ENCODE assay signal across 8 cellular contexts in genomic region chr4:104967034-104967401, GRCh38.
DNase-seq lines count a peak whose midpoint lies in the region; ATAC-seq and TF ChIP-seq lines count a peak whose summit lies in the region.

No MANE protein-coding gene starts in this region.

- H3K27ac ChIP-seq in CD4-positive, CD25-positive, alpha-beta regulatory T cell (ENCODE audit: insufficient read depth, low read length, poor library complexity, severe bottlenecking): no peak overlapping the region
- H3K27ac ChIP-seq in Karpas-422 (ENCODE audit: low read length) (no peak overlapping the region), gastroesophageal sphincter (no peak overlapping the region)

- peak overlapping the region; percentile 37 to 84 (median 70) for H3K4me3 Mint-ChIP-seq in CD4-positive, CD25-positive, alpha-beta regulatory T cell
- H3K4me3 Mint-ChIP-seq in activated naive CD8-positive, alpha-beta T cell treated with anti-CD3 and anti-CD28 coated beads for 36 hours: peak overlapping the region; percentile 49
- H3K4me3 Mint-ChIP-seq in stimulated activated naive CD8-positive, alpha-beta T cell treated with anti-CD3 and anti-CD28 coated beads, Interleukin-15, amount 100 ng/mL, for 72 hours: peak overlapping the region; percentile 77 to 83

- DNase-seq in CD4-positive, CD25-positive, alpha-beta regulatory T cell: peak in 1 of 3 donors; percentile 33
- DNase-seq in activated naive CD8-positive, alpha-beta T cell treated with anti-CD3 and anti-CD28 coated beads for 36 hours: peak; percentile 2
- DNase-seq in stimulated activated naive CD8-positive, alpha-beta T cell treated with anti-CD3 and anti-CD28 coated beads, Interleukin-15, amount 100 ng/mL, for 72 hours: peak; percentile 10 to 45
- no peak for DNase-seq in hypothalamus (lab: John Stamatoyannopoulos, UW)
- no peak for DNase-seq in Karpas-422

- peaks cover 4% of the 10 kb centered on the region for H3K4me1 ChIP-seq in CD4-positive, CD25-positive, alpha-beta regulatory T cell (ENCODE audit: control insufficient read depth, insufficient read depth, low read length, poor library complexity, severe bottlenecking)
- peaks cover 10% of the 10 kb centered on the region for H3K4me1 ChIP-seq in Karpas-422 (ENCODE audit: low read length)
- H3K4me1 ChIP-seq in gastroesophageal sphincter: no peaks in the 10 kb centered on the region

- H3K79me2 ChIP-seq in Karpas-422 (ENCODE audit: low read length): no peaks in the 10 kb centered on the region

- H3K4me2 ChIP-seq in Karpas-422 (ENCODE audit: low read depth, low read length, poor library complexity, severe bottlenecking): no peak overlapping the region

- no peaks in the 10 kb centered on the region for H3K9me2 ChIP-seq in Karpas-422 (replicated peaks; ENCODE audit: insufficient read depth, low read length)

- H3K9ac ChIP-seq in Karpas-422 (ENCODE audit: low read length): no peak overlapping the region

- no peak for TF ChIP-seq EP300 in gastroesophageal sphincter (IDR thresholded peaks at IDR 0.05)

- H3K36me3 ChIP-seq in CD4-positive, CD25-positive, alpha-beta regulatory T cell (ENCODE audit: control insufficient read depth, insufficient read depth, low read length): no peaks in the 10 kb centered on the region
- no peaks in the 10 kb centered on the region for H3K36me3 ChIP-seq in Karpas-422 (ENCODE audit: insufficient read depth, low read length)
- no peaks in the 10 kb centered on the region for H3K36me3 ChIP-seq in gastroesophageal sphincter

- no peaks in the 10 kb centered on the region for H3K27me3 Mint-ChIP-seq in CD4-positive, CD25-positive, alpha-beta regulatory T cell
- H3K27me3 Mint-ChIP-seq in activated naive CD8-positive, alpha-beta T cell treated with anti-CD3 and anti-CD28 coated beads for 36 hours: peaks cover 4% of the 10 kb centered on the region
- no peaks in the 10 kb centered on the region for H3K27me3 Mint-ChIP-seq in stimulated activated naive CD8-positive, alpha-beta T cell treated with anti-CD3 and anti-CD28 coated beads, Interleukin-15, amount 100 ng/mL, for 72 hours

- H3K4me3 ChIP-seq in CD4-positive, CD25-positive, alpha-beta regulatory T cell (ENCODE audit: low read depth, low read length): peak overlapping the region; percentile 58
- H3K4me3 ChIP-seq in Karpas-422 (ENCODE audit: low read length) (no peak overlapping the region), gastroesophageal sphincter (no peak overlapping the region)

- peaks cover 8 to 14% (median 12%) of the 10 kb centered on the region in 4 donors for H3K4me1 Mint-ChIP-seq in CD4-positive, CD25-positive, alpha-beta regulatory T cell
- H3K4me1 Mint-ChIP-seq in activated naive CD8-positive, alpha-beta T cell treated with anti-CD3 and anti-CD28 coated beads for 36 hours: peaks cover 19% of the 10 kb centered on the region
- H3K4me1 Mint-ChIP-seq in stimulated activated naive CD8-positive, alpha-beta T cell treated with anti-CD3 and anti-CD28 coated beads, Interleukin-15, amount 100 ng/mL, for 72 hours: peaks cover 29% of the 10 kb centered on the region

- H3K27ac Mint-ChIP-seq in CD4-positive, CD25-positive, alpha-beta regulatory T cell: peak overlapping the region; percentile 36 to 94 (median 76)
- H3K27ac Mint-ChIP-seq in activated naive CD8-positive, alpha-beta T cell treated with anti-CD3 and anti-CD28 coated beads for 36 hours: peak overlapping the region; percentile 86
- H3K27ac Mint-ChIP-seq in stimulated activated naive CD8-positive, alpha-beta T cell treated with anti-CD3 and anti-CD28 coated beads, Interleukin-15, amount 100 ng/mL, for 72 hours: peak overlapping the region; percentile 85 to 87

- H3K9me3 Mint-ChIP-seq in CD4-positive, CD25-positive, alpha-beta regulatory T cell: peaks cover 0 to 7% (median 4%) of the 10 kb centered on the region in 7 donors
- H3K9me3 Mint-ChIP-seq in activated naive CD8-positive, alpha-beta T cell treated with anti-CD3 and anti-CD28 coated beads for 36 hours: peaks cover 11% of the 10 kb centered on the region
- peaks cover 7 to 8% of the 10 kb centered on the region in 2 donors for H3K9me3 Mint-ChIP-seq in stimulated activated naive CD8-positive, alpha-beta T cell treated with anti-CD3 and anti-CD28 coated beads, Interleukin-15, amount 100 ng/mL, for 72 hours

- H4K20me1 ChIP-seq in Karpas-422 (ENCODE audit: insufficient read depth, low read depth, low read length): no peaks in the 10 kb centered on the region

- no peaks in the 10 kb centered on the region for H3K36me3 Mint-ChIP-seq in CD4-positive, CD25-positive, alpha-beta regulatory T cell
- peaks cover 10% of the 10 kb centered on the region for H3K36me3 Mint-ChIP-seq in activated naive CD8-positive, alpha-beta T cell treated with anti-CD3 and anti-CD28 coated beads for 36 hours

- 41 to 53% methylated on average over 3 of the region's 3 CpGs for WGBS in gastroesophageal sphincter (ENCODE audit: low coverage in 1 of 2), 2 donors

- H3K9me3 ChIP-seq in CD4-positive, CD25-positive, alpha-beta regulatory T cell (ENCODE audit: control insufficient read depth in 2 of 2, low read length in 2 of 2): no peaks in the 10 kb centered on the region
- H3K9me3 ChIP-seq in Karpas-422 (ENCODE audit: low read length): no peaks in the 10 kb centered on the region
- H3K9me3 ChIP-seq in gastroesophageal sphincter: no peaks in the 10 kb centered on the region

- peaks cover 2% of the 10 kb centered on the region for H3K27me3 ChIP-seq in CD4-positive, CD25-positive, alpha-beta regulatory T cell (ENCODE audit: control insufficient read depth, insufficient read depth, low read length)
- H3K27me3 ChIP-seq in Karpas-422 (ENCODE audit: low read length) (no peaks in the 10 kb centered on the region; the same call in 1 of the 2 replicates), gastroesophageal sphincter (no peaks in the 10 kb centered on the region)

- H2AFZ ChIP-seq in Karpas-422 (ENCODE audit: low read length): no peak overlapping the region

- no peak for ATAC-seq in CD4-positive, CD25-positive, alpha-beta regulatory T cell (ENCODE audit: low read depth in 2 of 2)
- ATAC-seq in GM21360 (IDR thresholded peaks at IDR 0.05; ENCODE audit: unreplicated experiment): peak; percentile 28
- peak; percentile 12 for ATAC-seq in HG03520 (IDR thresholded peaks at IDR 0.05; ENCODE audit: unreplicated experiment)
- peak; percentile 70 for ATAC-seq in stimulated activated naive CD8-positive, alpha-beta T cell treated with anti-CD3 and anti-CD28 coated beads, Interleukin-15, amount 100 ng/mL, for 72 hours
- no peak for ATAC-seq in gastroesophageal sphincter

- TF ChIP-seq CTCF in gastroesophageal sphincter (IDR thresholded peaks at IDR 0.05): no peak

- no peak for TF ChIP-seq POLR2A in gastroesophageal sphincter (IDR thresholded peaks at IDR 0.05)

Comparison
In these comparisons a context has a peak if more than half of its experiments do, and no peak if none do; other contexts are left out.
1. ATAC-seq: peak in GM21360 (single experiment), HG03520 (single experiment) and stimulated activated naive CD8-positive, alpha-beta T cell treated with anti-CD3 and anti-CD28 coated beads, Interleukin-15, amount 100 ng/mL, for 72 hours (single experiment); none in CD4-positive, CD25-positive, alpha-beta regulatory T cell (0 of 2) and gastroesophageal sphincter (single experiment).
2. DNase-seq: peak in activated naive CD8-positive, alpha-beta T cell treated with anti-CD3 and anti-CD28 coated beads for 36 hours (single experiment) and stimulated activated naive CD8-positive, alpha-beta T cell treated with anti-CD3 and anti-CD28 coated beads, Interleukin-15, amount 100 ng/mL, for 72 hours (2 of 2); none in hypothalamus (0 of 51) and Karpas-422 (single experiment).
3. Peak in every context shown above with its lines, with median percentiles within 50 percentile points of each other: H3K27ac Mint-ChIP-seq and H3K4me3 Mint-ChIP-seq.